Comparison of ENCODE assay signal across 6 cellular contexts in genomic region chr1:220670365-220670764, GRCh38.
"Had no signal": no experiment of that assay in that cellular context is flagged by ENCODE, and none has a peak within 500 bp of the region (broad histone marks: within the 10 kb centered on the region; RNA-seq: fewer than 3 reads in every experiment).

No MANE protein-coding gene starts in this region.

- DNase-seq: IMR-90, KBM-7, KG1 had no signal

- H3K27ac ChIP-seq: HL-60 had no signal

- ATAC-seq: HepG2 had no signal

- FAIRE-seq: HepG2, HTR-8/SVneo had no signal
